18 cellular contexts compared by ENCODE assay signal in the genomic region with DNA sequence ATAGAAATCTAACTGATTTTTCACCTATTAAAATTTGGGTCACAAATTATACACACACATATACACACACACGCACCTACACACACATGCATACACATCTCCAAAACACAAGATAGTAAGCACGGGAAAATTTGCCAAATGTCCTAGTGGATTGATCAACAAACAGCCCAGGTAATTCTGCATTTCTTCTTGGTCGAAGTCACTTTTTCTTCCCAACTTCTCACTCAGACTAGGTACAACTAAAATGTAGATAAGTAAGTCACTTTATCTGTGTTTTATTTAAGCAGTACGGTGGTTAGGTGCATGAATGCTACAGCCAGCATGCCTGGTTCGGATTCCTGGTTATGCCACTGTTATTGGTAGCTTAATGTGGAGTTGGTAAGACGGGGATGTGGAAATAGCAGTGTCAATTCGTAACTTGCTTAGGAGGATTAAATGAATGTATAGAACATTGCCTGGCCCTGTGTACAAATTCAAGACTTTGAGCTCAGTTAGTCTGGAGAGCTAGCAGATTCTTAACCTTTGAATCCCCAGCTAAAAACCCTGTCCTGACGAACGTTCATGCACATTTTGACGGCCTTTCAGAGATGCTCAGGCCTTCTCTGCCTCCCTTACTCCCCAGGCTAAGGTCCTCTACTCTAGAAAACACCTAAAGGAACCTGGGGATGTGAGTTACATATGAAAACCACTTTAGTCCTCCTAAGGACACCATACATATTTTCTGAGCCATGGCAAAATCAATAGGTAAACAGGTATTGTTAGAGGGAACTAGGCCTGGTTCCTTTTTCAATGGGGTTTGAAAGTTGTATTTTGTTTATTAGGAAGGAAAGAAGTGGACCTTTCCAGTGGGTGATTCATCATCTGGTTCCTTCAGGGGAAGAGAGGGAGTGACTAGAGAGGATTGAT. TPM values are rescaled to one million over a fixed set of nuclear protein-coding genes. Genes with fewer than 3 reads are reported as not detected.
DNase-seq lines count a peak whose midpoint lies in the region; ATAC-seq, FAIRE-seq and TF ChIP-seq lines count a peak whose summit lies in the region.
"Had no signal": no experiment of that assay in that cellular context is flagged by ENCODE, and none has a peak within 500 bp of the region (broad histone marks: within the 10 kb centered on the region; RNA-seq: fewer than 3 reads in every experiment).

No MANE protein-coding gene starts in this region.

- no peaks in the 10 kb centered on the region for H4K20me1 ChIP-seq in endothelial cell of umbilical vein (replicated peaks; ENCODE audit: control insufficient read depth, extremely low read depth, insufficient read depth, low read length)

- H3K4me2 ChIP-seq in endothelial cell of umbilical vein (ENCODE audit: insufficient read depth, low read length), result no peak overlapping the region
- no peak overlapping the region for H3K4me2 ChIP-seq in parathyroid adenoma (ENCODE audit: low read length)

- H3K79me2 ChIP-seq in ACC112 (ENCODE audit: control insufficient read depth, insufficient read depth, low read length, unreplicated experiment) (no peaks in the 10 kb centered on the region), endothelial cell of umbilical vein (ENCODE audit: control insufficient read depth, insufficient read depth, low read length) (no peaks in the 10 kb centered on the region), parathyroid adenoma (no peaks in the 10 kb centered on the region)

- POLR2A ChIA-PET in Panc1 (lab: Charles Lee) (no interaction called here), endothelial cell of umbilical vein (lab: Charles Lee) (no interaction called here)

- intact Hi-C loops in Panc1 (cut with micrococcal nuclease; ENCODE audit: unreplicated experiment) (no loop called here), endothelial cell of umbilical vein (cut with micrococcal nuclease) (no loop called here)

- DNase-seq in Panc1 (ENCODE audit: low read depth, low spot score), result no peak
- DNase-seq in endothelial cell of umbilical vein (ENCODE audit: low read depth, low spot score), result no peak
- no peak for DNase-seq in OCI-M2 (lab: John Stamatoyannopoulos, UW; ENCODE audit: unreplicated experiment)
- DNase-seq in germinal center (ENCODE audit: low spot score), result no peak
- no peak for DNase-seq in HK-2 (ENCODE audit: unreplicated experiment)
- DNase-seq: activated gamma-delta T cell treated with Interleukin-2 at 50 U/mL for 16 hours; CD8-positive, alpha-beta T cell; gastrocnemius medialis; NCI-H1048; NK-92 treated with Interleukin-12 subunit alpha and Interleukin-12 subunit beta, amount 100 ng/mL, for 24 hours; SJCRH30 had no signal

- H3K36me3 ChIP-seq in ACC112 (ENCODE audit: insufficient read depth, low read length) (no peaks in the 10 kb centered on the region), Panc1 (ENCODE audit: control insufficient read depth, insufficient read depth, low read length) (no peaks in the 10 kb centered on the region), endothelial cell of umbilical vein (ENCODE audit: control insufficient read depth in 2 of 2, extremely low read depth in 1 of 2, insufficient read depth in 2 of 2, low read length in 2 of 2) (no peaks in the 10 kb centered on the region), parathyroid adenoma (ENCODE audit: control insufficient read depth, insufficient read depth, low read length) (no peaks in the 10 kb centered on the region)
- H3K36me3 ChIP-seq: gastrocnemius medialis, SJCRH30, tibial nerve had no signal

- H3K27me3 ChIP-seq in ACC112 (ENCODE audit: insufficient read depth, low read length), result no peaks in the 10 kb centered on the region
- H3K27me3 ChIP-seq in Panc1 (ENCODE audit: control insufficient read depth, insufficient read depth, low read length), result no peaks in the 10 kb centered on the region
- no peaks in the 10 kb centered on the region for H3K27me3 ChIP-seq in endothelial cell of umbilical vein (ENCODE audit: control insufficient read depth in 2 of 2, insufficient read depth in 2 of 2, low read length in 2 of 2)
- H3K27me3 ChIP-seq in parathyroid adenoma (ENCODE audit: control insufficient read depth, insufficient read depth, low read length), result no peaks in the 10 kb centered on the region
- H3K27me3 ChIP-seq: gastrocnemius medialis, tibial nerve had no signal

- peak; percentile 18 for FAIRE-seq in endothelial cell of umbilical vein (lab: Jason Lieb, UNC)
- FAIRE-seq: A204.1 had no signal

- H3K9me1 ChIP-seq in endothelial cell of umbilical vein (replicated peaks; ENCODE audit: control insufficient read depth, extremely low read depth, insufficient read depth, low read length), result no peaks in the 10 kb centered on the region

- H3K9me3 ChIP-seq in Panc1 (ENCODE audit: control insufficient read depth, insufficient read depth, low read depth, low read length), result no peaks in the 10 kb centered on the region
- no peaks in the 10 kb centered on the region for H3K9me3 ChIP-seq in endothelial cell of umbilical vein (replicated peaks; ENCODE audit: control insufficient read depth, insufficient read depth, low read length)
- no peaks in the 10 kb centered on the region for H3K9me3 ChIP-seq in parathyroid adenoma (ENCODE audit: control insufficient read depth, low read length)
- H3K9me3 ChIP-seq: gastrocnemius medialis, mucosa of descending colon, tibial nerve had no signal

- CTCF ChIA-PET in Panc1 (lab: Charles Lee) (no interaction called here), endothelial cell of umbilical vein (lab: Charles Lee) (no interaction called here)

- dilution Hi-C loops in endothelial cell of umbilical vein (cut with MboI; ENCODE audit: extremely low pct_ligation_motif_present, low sequenced_read_pairs), result no loop called here

- no peak overlapping the region for H3K9ac ChIP-seq in endothelial cell of umbilical vein (replicated peaks; ENCODE audit: extremely low read depth, insufficient read depth, low read length)
- no peak overlapping the region for H3K9ac ChIP-seq in parathyroid adenoma

- no peak for TF ChIP-seq CTCF in Panc1 (IDR thresholded peaks at IDR 0.05)
- no peak for TF ChIP-seq CTCF in endothelial cell of umbilical vein (IDR thresholded peaks at IDR 0.05; ENCODE audit: extremely low read depth in 1 of 2, insufficient read depth in 1 of 2, low read depth in 1 of 2, low read length in 2 of 2)
- TF ChIP-seq CTCF in parathyroid adenoma (IDR thresholded peaks at IDR 0.05), result no peak

- ATAC-seq in Panc1 (peak; percentile 26; the same call in 1 of the 2 replicates), HG02642 (IDR thresholded peaks at IDR 0.05; ENCODE audit: poor library complexity, unreplicated experiment) (no peak)
- ATAC-seq: CD8-positive, alpha-beta T cell; gastrocnemius medialis had no signal

- peaks cover 29% of the 10 kb centered on the region for H3K4me1 ChIP-seq in ACC112 (ENCODE audit: control insufficient read depth, insufficient read depth, low read length, unreplicated experiment)
- H3K4me1 ChIP-seq in Panc1 (ENCODE audit: control insufficient read depth, insufficient read depth, low read length), result 0 out of 2 replicates have a peak, but pooled peaks cover 2% of the 10 kb centered on the region
- no peaks in the 10 kb centered on the region for H3K4me1 ChIP-seq in endothelial cell of umbilical vein (ENCODE audit: control insufficient read depth, extremely low read depth, insufficient read depth, low read length)
- H3K4me1 ChIP-seq in parathyroid adenoma, result peaks cover 3% of the 10 kb centered on the region
- H3K4me1 ChIP-seq: gastrocnemius medialis, SJCRH30, tibial nerve had no signal

- BruUV-seq in Panc1 (replicated peaks; lab: Mats Ljungman, UMichigan), result no TSS peak
- BruUV-seq in endothelial cell of umbilical vein (replicated peaks; lab: Mats Ljungman, UMichigan), result no TSS peak

- H2AFZ ChIP-seq in ACC112 (ENCODE audit: low read length, unreplicated experiment) (no peak overlapping the region), endothelial cell of umbilical vein (ENCODE audit: low read depth, low read length) (no peak overlapping the region), parathyroid adenoma (peak overlapping the region; percentile 63)

- in situ Hi-C loops in Panc1 (cut with HindIII; ENCODE audit: low pct_unique_long_range_greater_than_20kb, low sequenced_read_pairs), result no loop called here

- no peak for TF ChIP-seq POLR2A in endothelial cell of umbilical vein (IDR thresholded peaks at IDR 0.05; ENCODE audit: low read depth, low read length)

- H3K4me3 ChIP-seq in ACC112 (ENCODE audit: low read depth, low read length), result no peak overlapping the region
- H3K4me3 ChIP-seq in Panc1 (ENCODE audit: low read depth in 2 of 2, low read length in 2 of 2), result no peak overlapping the region
- no peak overlapping the region for H3K4me3 ChIP-seq in endothelial cell of umbilical vein (replicated peaks in 1 of 3; ENCODE audit: insufficient read depth in 1 of 3, low read depth in 1 of 3, low read length in 3 of 3)
- no peak overlapping the region for H3K4me3 ChIP-seq in parathyroid adenoma (ENCODE audit: low read depth, low read length)
- H3K4me3 ChIP-seq: gastrocnemius medialis, mucosa of descending colon, SJCRH30, tibial nerve had no signal

- H3K27ac ChIP-seq in ACC112 (ENCODE audit: low read depth, low read length), result peak overlapping the region; percentile 57
- H3K27ac ChIP-seq in Panc1 (ENCODE audit: low read length), result peak overlapping the region; percentile 52
- H3K27ac ChIP-seq in endothelial cell of umbilical vein (ENCODE audit: insufficient read depth, low read depth, low read length), result no peak overlapping the region
- no peak overlapping the region for H3K27ac ChIP-seq in parathyroid adenoma
- H3K27ac ChIP-seq: gastrocnemius medialis, SJCRH30, tibial nerve had no signal

RNA-seq across cellular contexts. Expression of gene CYP24A1, which starts 50.9 kb away (rescaled TPM):
- 3.0 TPM for total RNA-seq in Panc1 (2021; ENCODE audit: unreplicated experiment)
- 1.5 TPM for polyA plus RNA-seq in Panc1 (2012; ENCODE audit: insufficient read length)
- not detected in 2 replicates for total RNA-seq in endothelial cell of umbilical vein
- not detected in 2 replicates for polyA plus RNA-seq in endothelial cell of umbilical vein
- not detected in 2 replicates for polyA plus RNA-seq in endothelial cell of umbilical vein (2011; cell fraction: cytosol; rRNA removed)
- not detected in 2 replicates for polyA plus RNA-seq in endothelial cell of umbilical vein (2011; cell fraction: nucleus; rRNA removed)
- polyA plus RNA-seq in endothelial cell of umbilical vein (2012), result not detected in 2 replicates
- not detected in 2 replicates for polyA minus RNA-seq in endothelial cell of umbilical vein
- polyA minus RNA-seq in endothelial cell of umbilical vein (2011; cell fraction: cytosol; rRNA and poly(A)+ RNA removed), result not detected
- not detected in 2 replicates for polyA minus RNA-seq in endothelial cell of umbilical vein (2011; cell fraction: nucleus; rRNA and poly(A)+ RNA removed)
- total RNA-seq: CD8-positive, alpha-beta T cell; mucosa of descending colon; pulmonary artery endothelial cell; SJCRH30; tibial nerve had no signal

RNA-seq across cellular contexts. Expression of gene BCAS1, which starts 52.5 kb away (rescaled TPM):
- 3.1 TPM for total RNA-seq in Panc1 (2021; ENCODE audit: unreplicated experiment)
- polyA plus RNA-seq in Panc1 (2012; ENCODE audit: insufficient read length), result 4.0 TPM
- not detected in 2 replicates for total RNA-seq in endothelial cell of umbilical vein
- polyA plus RNA-seq in endothelial cell of umbilical vein, result not detected in 2 replicates
- polyA plus RNA-seq in endothelial cell of umbilical vein (2011; cell fraction: cytosol; rRNA removed), result not detected in 2 replicates
- not detected in 2 replicates for polyA plus RNA-seq in endothelial cell of umbilical vein (2011; cell fraction: nucleus; rRNA removed)
- not detected in 2 replicates for polyA plus RNA-seq in endothelial cell of umbilical vein (2012)
- polyA minus RNA-seq in endothelial cell of umbilical vein, result 0.05 TPM in 1 of 2 replicates, not detected in the other
- not detected for polyA minus RNA-seq in endothelial cell of umbilical vein (2011; cell fraction: cytosol; rRNA and poly(A)+ RNA removed)
- polyA minus RNA-seq in endothelial cell of umbilical vein (2011; cell fraction: nucleus; rRNA and poly(A)+ RNA removed), result 0.10 TPM in 1 of 2 replicates, not detected in the other
- total RNA-seq: CD8-positive, alpha-beta T cell; pulmonary artery endothelial cell had no signal

Comparison
In these comparisons a context has a peak if more than half of its experiments do, and no peak if none do; other contexts are left out.
1. H3K27ac ChIP-seq: peak in ACC112 (single experiment) and Panc1 (single experiment); none in endothelial cell of umbilical vein (single experiment) and parathyroid adenoma (single experiment).